20 cellular contexts compared by ENCODE assay signal in the genomic region with DNA sequence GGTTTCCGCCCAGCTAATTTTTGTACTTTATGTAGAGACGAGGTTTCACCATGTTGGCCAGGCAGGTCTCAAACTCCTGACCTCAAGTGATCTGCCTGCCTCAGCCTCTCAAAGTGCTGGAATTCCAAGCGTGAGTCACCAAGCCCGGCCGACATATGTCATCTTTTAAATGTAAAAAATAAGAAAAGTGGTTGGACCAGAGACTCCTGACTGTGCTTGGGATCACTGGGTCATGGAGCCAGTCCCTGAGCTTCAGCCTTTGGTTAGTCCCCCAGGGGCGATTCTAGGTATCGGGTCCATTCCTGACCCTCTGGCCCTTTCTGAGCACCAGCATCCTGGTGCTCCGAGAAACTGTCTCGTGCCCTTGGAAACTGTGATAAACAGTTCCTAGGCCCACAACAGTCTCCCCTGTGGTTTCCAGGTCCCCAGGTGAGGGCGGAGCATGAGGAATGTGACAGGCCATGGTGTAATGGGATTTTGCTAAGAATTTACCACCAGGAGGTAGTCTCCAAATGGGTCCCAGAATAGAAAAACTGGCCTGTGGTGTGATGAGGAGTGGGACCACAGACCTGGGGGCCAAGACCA. TPM values are rescaled to one million over a fixed set of nuclear protein-coding genes. Genes with fewer than 3 reads are reported as not detected.
DNase-seq lines count a peak whose midpoint lies in the region; ATAC-seq, FAIRE-seq and TF ChIP-seq lines count a peak whose summit lies in the region.
"Had no signal": no experiment of that assay in that cellular context is flagged by ENCODE, and none has a peak within 500 bp of the region (broad histone marks: within the 10 kb centered on the region; RNA-seq: fewer than 3 reads in every experiment).

No MANE protein-coding gene starts in this region.

- H3K27ac ChIP-seq in astrocyte (ENCODE audit: low read depth, low read length): peak overlapping the region; percentile 7
- H3K27ac ChIP-seq: 22Rv1; BLaER1 treated with 17β-estradiol and CSF1 and Interleukin-3, amounts not matched to agents 10 nM and 100 nM; heart right ventricle; thyroid gland had no signal

- no peaks in the 10 kb centered on the region for H3K36me3 ChIP-seq in astrocyte (ENCODE audit: insufficient read depth, low read length)
- H3K36me3 ChIP-seq: heart right ventricle, thyroid gland had no signal

- H3K36me3 Mint-ChIP-seq in astrocyte (ENCODE audit: low read depth, unreplicated experiment): peaks cover 4% of the 10 kb centered on the region
- H3K36me3 Mint-ChIP-seq: stimulated activated memory B cell treated with anti-CD40 and anti-IgM and Interleukin-4, amounts not matched to agents 10 μg/mL and 1 μg/mL and 100 μg/mL, for 72 hours had no signal

- no peak overlapping the region for H3K9ac ChIP-seq in astrocyte (ENCODE audit: low read length)
- H3K9ac ChIP-seq: BLaER1 treated with 17β-estradiol and CSF1 and Interleukin-3, amounts not matched to agents 10 nM and 100 nM had no signal

- CTCF ChIA-PET in GM10248 (lab: Yijun Ruan, JAX): no interaction called here

- TF ChIP-seq CTCF in astrocyte (IDR thresholded peaks at IDR 0.05; ENCODE audit: insufficient read depth, low read depth, low read length) (no peak), GM10248 (IDR thresholded peaks at IDR 0.05; ENCODE audit: control extremely low read depth, extremely low read depth, low read depth, missing control alignments) (no peak)

- POLR2A ChIA-PET in GM10248 (lab: Yijun Ruan, JAX): no interaction called here

- no peak overlapping the region for H2AFZ ChIP-seq in astrocyte (ENCODE audit: low read depth, low read length)

- peaks cover 28% of the 10 kb centered on the region for H3K4me1 Mint-ChIP-seq in astrocyte (ENCODE audit: low read depth, unreplicated experiment)
- H3K4me1 Mint-ChIP-seq: stimulated activated memory B cell treated with anti-CD40 and anti-IgM and Interleukin-4, amounts not matched to agents 10 μg/mL and 1 μg/mL and 100 μg/mL, for 72 hours had no signal

- peak; percentile 71 for DNase-seq in A172 (ENCODE audit: low spot score)
- peak; percentile 74 for DNase-seq in HT-29 (ENCODE audit: low spot score)
- peak; percentile 40 for DNase-seq in astrocyte (ENCODE audit: low read depth)
- DNase-seq in islet precursor cell: peak; percentile 67
- DNase-seq in GM10248 (ENCODE audit: extremely low spot score): no peak
- no peak for DNase-seq in stimulated activated CD4-positive, alpha-beta T cell treated with anti-CD3 and anti-CD28 coated beads, Interleukin-12 subunit alpha, Interleukin-12 subunit beta, amount 100 ng/mL, for 4 hours
- DNase-seq: activated CD4-positive, alpha-beta T cell treated with anti-CD3 and anti-CD28 coated beads, Interleukin-2, amount 50 U/mL, for 4 hours; activated naive CD4-positive, alpha-beta T cell treated with Interleukin-2 at 50 U/mL for 16 hours; cortex of kidney; heart right ventricle; NCI-H2081; NCI-H524 treated with DMSO at 0.1 percent for 48 hours; nephron progenitor cell; thyroid gland had no signal

- ATAC-seq in HG03442 (IDR thresholded peaks at IDR 0.05; ENCODE audit: unreplicated experiment): no peak
- ATAC-seq in GM21381 (IDR thresholded peaks at IDR 0.05; ENCODE audit: unreplicated experiment): no peak
- ATAC-seq: heart right ventricle; stimulated activated memory B cell treated with anti-CD40 and anti-IgM and Interleukin-4, amounts not matched to agents 10 μg/mL and 1 μg/mL and 100 μg/mL, for 72 hours had no signal

- no peak overlapping the region for H3K4me3 Mint-ChIP-seq in astrocyte (ENCODE audit: unreplicated experiment)
- H3K4me3 Mint-ChIP-seq: nephron progenitor cell; stimulated activated memory B cell treated with anti-CD40 and anti-IgM and Interleukin-4, amounts not matched to agents 10 μg/mL and 1 μg/mL and 100 μg/mL, for 72 hours had no signal

- H3K9me3 Mint-ChIP-seq in astrocyte (ENCODE audit: unreplicated experiment): peaks cover 3% of the 10 kb centered on the region
- H3K9me3 Mint-ChIP-seq: stimulated activated memory B cell treated with anti-CD40 and anti-IgM and Interleukin-4, amounts not matched to agents 10 μg/mL and 1 μg/mL and 100 μg/mL, for 72 hours had no signal

- peaks cover 20% of the 10 kb centered on the region for H3K4me1 ChIP-seq in astrocyte (ENCODE audit: insufficient read depth, low read length)
- H3K4me1 ChIP-seq: BLaER1 treated with 17β-estradiol and CSF1 and Interleukin-3, amounts not matched to agents 10 nM and 100 nM had no signal

- H3K27ac Mint-ChIP-seq in astrocyte (ENCODE audit: unreplicated experiment): peak overlapping the region; percentile 81
- H3K27ac Mint-ChIP-seq: nephron progenitor cell; stimulated activated memory B cell treated with anti-CD40 and anti-IgM and Interleukin-4, amounts not matched to agents 10 μg/mL and 1 μg/mL and 100 μg/mL, for 72 hours had no signal

- no peaks in the 10 kb centered on the region for H3K27me3 ChIP-seq in astrocyte (ENCODE audit: insufficient read depth, low read length)
- H3K27me3 ChIP-seq: BLaER1 treated with 17β-estradiol and CSF1 and Interleukin-3, amounts not matched to agents 10 nM and 100 nM; heart right ventricle; thyroid gland had no signal

- no peaks in the 10 kb centered on the region for H3K9me3 ChIP-seq in astrocyte (ENCODE audit: insufficient read depth, low read depth, low read length)
- H3K9me3 ChIP-seq: heart right ventricle, thyroid gland had no signal

- no peak overlapping the region for H3K4me3 ChIP-seq in astrocyte (ENCODE audit: insufficient read depth, low read depth, low read length)
- H3K4me3 ChIP-seq: BLaER1 treated with 17β-estradiol and CSF1 and Interleukin-3, amounts not matched to agents 10 nM and 100 nM; heart right ventricle; thyroid gland had no signal

- H3K4me2 ChIP-seq in astrocyte (ENCODE audit: low read length): no peak overlapping the region
- H3K4me2 ChIP-seq: BLaER1 treated with 17β-estradiol and CSF1 and Interleukin-3, amounts not matched to agents 10 nM and 100 nM had no signal

- FAIRE-seq in astrocyte (lab: Jason Lieb, UNC): no peak

- H4K20me1 ChIP-seq in astrocyte (ENCODE audit: insufficient read depth, low read length): peaks cover 14% of the 10 kb centered on the region

- H3K79me2 ChIP-seq in astrocyte (ENCODE audit: insufficient read depth, low read length): peaks cover 25% of the 10 kb centered on the region

- no peaks in the 10 kb centered on the region for H3K27me3 Mint-ChIP-seq in astrocyte (ENCODE audit: low read depth, unreplicated experiment)
- H3K27me3 Mint-ChIP-seq: stimulated activated memory B cell treated with anti-CD40 and anti-IgM and Interleukin-4, amounts not matched to agents 10 μg/mL and 1 μg/mL and 100 μg/mL, for 72 hours had no signal

RNA-seq across cellular contexts. Expression of a gene that starts 32.8 kb away (rescaled TPM):
- 37.6 and 53.8 TPM in 2 replicates for total RNA-seq in A172 (2014; rRNA removed; shearing (Covaris generic))
- total RNA-seq in HT-29 (2014; rRNA removed; shearing (Covaris generic)): 21.2 and 23.5 TPM in 2 replicates
- 73.1 and 81.9 TPM in 2 replicates for total RNA-seq in astrocyte

RNA-seq across cellular contexts. Expression of a gene that starts 33.3 kb away (rescaled TPM):
- total RNA-seq in A172 (2014; rRNA removed; shearing (Covaris generic)): 90.4 and 105 TPM in 2 replicates
- total RNA-seq in HT-29 (2014; rRNA removed; shearing (Covaris generic)): 78.7 and 103 TPM in 2 replicates
- total RNA-seq in astrocyte: 84.4 and 97.2 TPM in 2 replicates

RNA-seq across cellular contexts. Expression of a gene that starts 41.1 kb away (rescaled TPM):
- total RNA-seq in A172 (2014; rRNA removed; shearing (Covaris generic)): 2.0 and 6.7 TPM in 2 replicates
- total RNA-seq in HT-29 (2014; rRNA removed; shearing (Covaris generic)): 0.23 TPM in 1 of 2 replicates, not detected in the other
- 0.22 and 0.36 TPM in 2 replicates for total RNA-seq in astrocyte
- total RNA-seq: thyroid gland had no signal

RNA-seq across cellular contexts. Expression of a gene that starts 52.7 kb away (rescaled TPM):
- 6.3 and 7.7 TPM in 2 replicates for total RNA-seq in A172 (2014; rRNA removed; shearing (Covaris generic))
- total RNA-seq in HT-29 (2014; rRNA removed; shearing (Covaris generic)): 0.26 and 0.36 TPM in 2 replicates
- total RNA-seq in astrocyte: 0.23 and 0.31 TPM in 2 replicates

RNA-seq across cellular contexts. Expression of a gene that starts 58.0 kb away (rescaled TPM):
- 0.38 TPM in 1 of 2 replicates, not detected in the other for total RNA-seq in A172 (2014; rRNA removed; shearing (Covaris generic))
- total RNA-seq in HT-29 (2014; rRNA removed; shearing (Covaris generic)): not detected in 2 replicates
- total RNA-seq in astrocyte: not detected in 2 replicates
- total RNA-seq: kidney epithelial cell had no signal

Comparison
In these comparisons a context has a peak if more than half of its experiments do, and no peak if none do; other contexts are left out.
1. DNase-seq: peak in A172 (single experiment), HT-29 (single experiment), astrocyte (single experiment) and islet precursor cell (single experiment); none in GM10248 (single experiment) and stimulated activated CD4-positive, alpha-beta T cell treated with anti-CD3 and anti-CD28 coated beads, Interleukin-12 subunit alpha, Interleukin-12 subunit beta, amount 100 ng/mL, for 4 hours (single experiment).